ENCODE assay signal across 13 cellular contexts in the genomic region with DNA sequence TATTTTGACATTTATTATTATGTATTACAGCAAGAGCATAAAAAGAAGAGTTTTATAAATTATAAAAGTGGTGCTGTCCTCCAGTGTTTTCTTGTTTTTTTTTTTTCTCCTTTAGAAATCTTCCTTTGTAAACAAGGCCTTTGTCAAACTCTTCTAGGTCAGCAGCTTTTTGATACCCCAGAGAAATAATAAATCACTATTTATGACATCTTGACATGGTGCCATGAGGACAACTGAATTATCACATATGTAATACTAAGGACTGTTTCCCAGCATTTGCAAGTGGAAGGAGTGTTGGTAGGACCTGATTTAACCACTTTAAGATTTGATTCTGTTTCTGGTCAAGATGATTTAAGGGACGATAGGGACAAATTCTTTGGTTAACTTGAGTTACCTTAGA. TPM values are rescaled to one million over a fixed set of nuclear protein-coding genes. Genes with fewer than 3 reads are reported as not detected.
DNase-seq lines count a peak whose midpoint lies in the region; ATAC-seq and TF ChIP-seq lines count a peak whose summit lies in the region.
"Had no signal": no experiment of that assay in that cellular context is flagged by ENCODE, and none has a peak within 500 bp of the region (broad histone marks: within the 10 kb centered on the region; RNA-seq: fewer than 3 reads in every experiment).

No MANE protein-coding gene starts in this region.

- H3K4me1 ChIP-seq in BLaER1, result peaks cover 61% of the 10 kb centered on the region

- H3K36me3 Mint-ChIP-seq in Calu3 (ENCODE audit: insufficient read depth, unreplicated experiment) (peaks cover 39% of the 10 kb centered on the region), nephron (ENCODE audit: low read depth) (no peaks in the 10 kb centered on the region)
- peaks cover 8% of the 10 kb centered on the region for H3K36me3 Mint-ChIP-seq in activated T-helper 1 cell treated with anti-CD3 and anti-CD28 coated beads, Interleukin-12 subunit alpha, Interleukin-12 subunit beta, Interleukin-2, Interleukin-4 antibody, amounts not matched to agents 30 ng/mL and 10 ng/mL and 1 ng/mL, durations not matched to agents 14 hours and 24 hours and 36 hours (ENCODE audit: low read depth)

- CTCF ChIA-PET in Calu3 (lab: Charles Lee), result no interaction called here

- no peak overlapping the region for H3K9ac ChIP-seq in BLaER1

- H3K27me3 Mint-ChIP-seq in Calu3 (ENCODE audit: unreplicated experiment), result no peaks in the 10 kb centered on the region
- no peaks in the 10 kb centered on the region for H3K27me3 Mint-ChIP-seq in activated T-helper 1 cell treated with anti-CD3 and anti-CD28 coated beads, Interleukin-12 subunit alpha, Interleukin-12 subunit beta, Interleukin-2, Interleukin-4 antibody, amounts not matched to agents 30 ng/mL and 10 ng/mL and 1 ng/mL, durations not matched to agents 14 hours and 24 hours and 36 hours (ENCODE audit: insufficient read depth)
- peaks cover 4% of the 10 kb centered on the region for H3K27me3 Mint-ChIP-seq in nephron (ENCODE audit: low read depth)

- no peaks in the 10 kb centered on the region for H3K9me3 Mint-ChIP-seq in Calu3 (ENCODE audit: low read depth, unreplicated experiment)
- no peaks in the 10 kb centered on the region for H3K9me3 Mint-ChIP-seq in activated T-helper 1 cell treated with anti-CD3 and anti-CD28 coated beads, Interleukin-12 subunit alpha, Interleukin-12 subunit beta, Interleukin-2, Interleukin-4 antibody, amounts not matched to agents 30 ng/mL and 10 ng/mL and 1 ng/mL, durations not matched to agents 14 hours and 24 hours and 36 hours
- H3K9me3 Mint-ChIP-seq in nephron, result no peaks in the 10 kb centered on the region

- no peaks in the 10 kb centered on the region for H3K4me1 Mint-ChIP-seq in Calu3 (ENCODE audit: low read depth, unreplicated experiment)
- H3K4me1 Mint-ChIP-seq in activated T-helper 1 cell treated with anti-CD3 and anti-CD28 coated beads, Interleukin-12 subunit alpha, Interleukin-12 subunit beta, Interleukin-2, Interleukin-4 antibody, amounts not matched to agents 30 ng/mL and 10 ng/mL and 1 ng/mL, durations not matched to agents 14 hours and 24 hours and 36 hours (ENCODE audit: low read depth), result peaks cover 69% of the 10 kb centered on the region
- peaks cover 59% of the 10 kb centered on the region for H3K4me1 Mint-ChIP-seq in nephron

- H3K4me3 Mint-ChIP-seq in Calu3 (ENCODE audit: low read depth, unreplicated experiment), result no peak overlapping the region
- H3K4me3 Mint-ChIP-seq in activated T-helper 1 cell treated with anti-CD3 and anti-CD28 coated beads, Interleukin-12 subunit alpha, Interleukin-12 subunit beta, Interleukin-2, Interleukin-4 antibody, amounts not matched to agents 30 ng/mL and 10 ng/mL and 1 ng/mL, durations not matched to agents 14 hours and 24 hours and 36 hours, result peak overlapping the region; percentile 67
- H3K4me3 Mint-ChIP-seq in nephron, result peak overlapping the region; percentile 55 to 100 (median 74)

- no peak for TF ChIP-seq CTCF in Calu3 (IDR thresholded peaks at IDR 0.05; ENCODE audit: unreplicated experiment)
- no peak for TF ChIP-seq CTCF in nephron (IDR thresholded peaks at IDR 0.05; ENCODE audit: unreplicated experiment in 3 of 3)

- ATAC-seq in HG03039 (IDR thresholded peaks at IDR 0.05; ENCODE audit: unreplicated experiment), result no peak

- H3K27me3 ChIP-seq in BLaER1, result no peaks in the 10 kb centered on the region
- H3K27me3 ChIP-seq: neutrophil had no signal

- H3K9me3 ChIP-seq in BLaER1, result no peaks in the 10 kb centered on the region
- H3K9me3 ChIP-seq: neutrophil had no signal

- H3K27ac ChIP-seq in BLaER1, result no peak overlapping the region

- peak overlapping the region; percentile 96 for H3K4me2 ChIP-seq in BLaER1

- TSS peak; percentile 17 for BruUV-seq in Calu3 (replicated peaks; lab: Mats Ljungman, UMichigan)

- H3K27ac Mint-ChIP-seq in Calu3 (ENCODE audit: unreplicated experiment) (no peak overlapping the region), nephron (peak overlapping the region in 1 of 3 experiments; percentile 95)
- peak overlapping the region; percentile 61 for H3K27ac Mint-ChIP-seq in activated T-helper 1 cell treated with anti-CD3 and anti-CD28 coated beads, Interleukin-12 subunit alpha, Interleukin-12 subunit beta, Interleukin-2, Interleukin-4 antibody, amounts not matched to agents 30 ng/mL and 10 ng/mL and 1 ng/mL, durations not matched to agents 14 hours and 24 hours and 36 hours

- H3K4me3 ChIP-seq in BLaER1, result no peak overlapping the region

- H3K36me3 ChIP-seq in BLaER1, result no peaks in the 10 kb centered on the region
- H3K36me3 ChIP-seq: neutrophil had no signal

- DNase-seq in Calu3, result no peak
- DNase-seq in activated T-helper 1 cell treated with anti-CD3 and anti-CD28 coated beads, Interleukin-12 subunit alpha, Interleukin-12 subunit beta, Interleukin-2, Interleukin-4 antibody, amounts not matched to agents 30 ng/mL and 10 ng/mL and 1 ng/mL, durations not matched to agents 14 hours and 24 hours and 36 hours (ENCODE audit: low spot score), result no peak
- DNase-seq in stimulated activated CD4-positive, alpha-beta T cell treated with anti-CD3 and anti-CD28 coated beads, Interleukin-1b, Interleukin-23, amount 100 ng/mL, for 48 hours, result no peak
- no peak for DNase-seq in DMS53 treated with DMSO at 0.1 percent for 48 hours (lab: John Stamatoyannopoulos, UW; ENCODE audit: unreplicated experiment)
- DNase-seq in DMS53 (lab: John Stamatoyannopoulos, UW), result no peak
- DNase-seq: activated CD4-positive, CD25-positive, alpha-beta regulatory T cell; activated naive CD4-positive, alpha-beta T cell treated with anti-CD3 and anti-CD28 coated beads, Interleukin-2, amount 50 U/mL, for 16 hours; foreskin melanocyte; SHP77 had no signal

- intact Hi-C loops in Calu3 (cut with micrococcal nuclease; ENCODE audit: unreplicated experiment), result no loop called here
- intact Hi-C loops in activated T-helper 1 cell treated with anti-CD3 and anti-CD28 coated beads, Interleukin-12 subunit alpha, Interleukin-12 subunit beta, Interleukin-2, Interleukin-4 antibody, amounts not matched to agents 30 ng/mL and 10 ng/mL and 1 ng/mL, durations not matched to agents 14 hours and 24 hours and 36 hours (cut with micrococcal nuclease), result loop anchor here (5.0 to 10.0 kb wide), 4 partner anchors 603 to 1747 kb away; partner anchors contain the start of gene VLDLR

- peaks cover 72% of the 10 kb centered on the region for H4K20me1 ChIP-seq in BLaER1

RNA-seq across cellular contexts. Expression of gene SMARCA2, which starts 4.6 kb away (rescaled TPM):
- total RNA-seq in Calu3 (2022), result 39.3 and 47.4 TPM in 2 replicates
- total RNA-seq in activated T-helper 1 cell treated with anti-CD3 and anti-CD28 coated beads, Interleukin-12 subunit alpha, Interleukin-12 subunit beta, Interleukin-2, Interleukin-4 antibody, amounts not matched to agents 30 ng/mL and 10 ng/mL and 1 ng/mL, durations not matched to agents 14 hours and 24 hours and 36 hours, result 105 and 108 TPM in 2 replicates
